ENCODE assay signal across 20 cellular contexts in genomic region chr9:93661591-93661990, GRCh38.
DNase-seq lines count a peak whose midpoint lies in the region; ATAC-seq, FAIRE-seq and TF ChIP-seq lines count a peak whose summit lies in the region.
"Had no signal": no experiment of that assay in that cellular context is flagged by ENCODE, and none has a peak within 500 bp of the region (broad histone marks: within the 10 kb centered on the region; RNA-seq: fewer than 3 reads in every experiment).

No MANE protein-coding gene starts in this region.

- H3K27me3 ChIP-seq in IMR-90 (ENCODE audit: control insufficient read depth, insufficient read depth, low read length), result no peaks in the 10 kb centered on the region
- no peaks in the 10 kb centered on the region for H3K27me3 ChIP-seq in H1 (replicated peaks in 1 of 4; ENCODE audit: control insufficient read depth in 3 of 4, extremely low read depth in 1 of 4, insufficient read depth in 3 of 4, low read length in 3 of 4)
- H3K27me3 ChIP-seq: BLaER1 treated with 17β-estradiol and CSF1 and Interleukin-3, amounts not matched to agents 10 nM and 100 nM had no signal

- H3K9ac ChIP-seq in IMR-90 (ENCODE audit: low read depth, low read length) (no peak overlapping the region), H1 (replicated peaks in 1 of 4; ENCODE audit: extremely low read depth in 1 of 4, low read depth in 3 of 4, low read length in 3 of 4) (no peak overlapping the region)
- H3K9ac ChIP-seq: BLaER1 treated with 17β-estradiol and CSF1 and Interleukin-3, amounts not matched to agents 10 nM and 100 nM had no signal

- H3K4me1 ChIP-seq in HEK293 (ENCODE audit: control insufficient read depth, insufficient read depth, low read length) (no peaks in the 10 kb centered on the region), IMR-90 (ENCODE audit: control insufficient read depth, insufficient read depth, low read length) (no peaks in the 10 kb centered on the region), H1 (replicated peaks in 1 of 4; ENCODE audit: control insufficient read depth in 3 of 4, insufficient read depth in 4 of 4, low read length in 3 of 4) (no peaks in the 10 kb centered on the region; a peak in 1 of 7 replicates)
- H3K4me1 ChIP-seq: A549, Caco-2 had no signal

- no peak for ATAC-seq in IMR-90 (ENCODE audit: low read depth)
- no peak for ATAC-seq in GM19463 (IDR thresholded peaks at IDR 0.05; ENCODE audit: unreplicated experiment)
- no peak for ATAC-seq in GM21515 (IDR thresholded peaks at IDR 0.05; ENCODE audit: unreplicated experiment)
- ATAC-seq: A549; CD8-positive, alpha-beta T cell had no signal

- H4K8ac ChIP-seq in IMR-90 (ENCODE audit: low read depth in 2 of 2, low read length in 2 of 2), result no peak overlapping the region
- H4K8ac ChIP-seq in H1 (ENCODE audit: extremely low read depth, insufficient read depth, low read length), result no peak overlapping the region

- dilution Hi-C loops in IMR-90 (cut with HindIII; ENCODE audit: low sequenced_read_pairs, unreplicated experiment), result no loop called here

- intact Hi-C loops in IMR-90 (cut with micrococcal nuclease), result no loop called here

- H3K4me2 ChIP-seq in IMR-90 (ENCODE audit: low read depth, low read length) (no peak overlapping the region), H1 (ENCODE audit: insufficient read depth in 1 of 2, low read depth in 2 of 2, low read length in 2 of 2) (no peak overlapping the region)
- H3K4me2 ChIP-seq: A549; BLaER1 treated with 17β-estradiol and CSF1 and Interleukin-3, amounts not matched to agents 10 nM and 100 nM had no signal

- H4K20me1 ChIP-seq in IMR-90 (ENCODE audit: insufficient read depth, low read length), result no peaks in the 10 kb centered on the region; the same call in 1 of the 2 replicates
- H4K20me1 ChIP-seq in H1 (replicated peaks in 1 of 2; ENCODE audit: control insufficient read depth in 1 of 2, insufficient read depth in 2 of 2, low read length in 2 of 2), result peaks cover 0 to 13% of the 10 kb centered on the region in 2 experiments

- TF ChIP-seq POLR2A in IMR-90 (IDR thresholded peaks at IDR 0.05; ENCODE audit: low read depth, low read length) (no peak), H1 (IDR thresholded peaks at IDR 0.05; ENCODE audit: control extremely low read depth in 1 of 2, low read depth in 2 of 2, low read length in 2 of 2) (no peak)

- no peak overlapping the region for H2AFZ ChIP-seq in IMR-90 (replicated peaks; ENCODE audit: low read length, poor library complexity)
- no peak overlapping the region for H2AFZ ChIP-seq in H1 (ENCODE audit: low read length)

- H3K23me2 ChIP-seq in H1 (ENCODE audit: low read depth, low read length), result peaks cover 13% of the 10 kb centered on the region; the same call in 1 of the 2 replicates

- H3K27ac ChIP-seq in HEK293 (ENCODE audit: extremely low read depth, low read depth, low read length), result no peak overlapping the region
- H3K27ac ChIP-seq in IMR-90 (ENCODE audit: insufficient read depth, low read length), result no peak overlapping the region
- H3K27ac ChIP-seq in H1 (ENCODE audit: low read depth, low read length), result no peak overlapping the region
- H3K27ac ChIP-seq: 22Rv1; A549; BLaER1 treated with 17β-estradiol and CSF1 and Interleukin-3, amounts not matched to agents 10 nM and 100 nM; C4-2B had no signal

- H2BK20ac ChIP-seq in IMR-90 (ENCODE audit: low read depth, low read length) (no peak overlapping the region), H1 (ENCODE audit: low read length) (no peak overlapping the region)

- H3K4me3 ChIP-seq in HEK293 (ENCODE audit: low read depth, low read length) (no peak overlapping the region), IMR-90 (ENCODE audit: insufficient read depth, low read depth, low read length) (no peak overlapping the region), H1 (ENCODE audit: extremely low read depth in 1 of 4, insufficient read depth in 2 of 4, low read depth in 3 of 4, low read length in 4 of 4) (no peak overlapping the region)
- H3K4me3 ChIP-seq: A549; BLaER1 treated with 17β-estradiol and CSF1 and Interleukin-3, amounts not matched to agents 10 nM and 100 nM had no signal

- H2BK5ac ChIP-seq in IMR-90 (ENCODE audit: low read depth, low read length, poor library complexity, severe bottlenecking) (peak overlapping the region; percentile 15), H1 (ENCODE audit: low read depth, low read length) (no peak overlapping the region)

- POLR2A ChIA-PET in HEK293 (lab: Yijun Ruan, JAX) (no interaction called here), IMR-90 (lab: Charles Lee; ENCODE audit: unreplicated experiment) (no interaction called here), H1 (lab: Charles Lee; ENCODE audit: partially characterized antibody) (no interaction called here)

- H3K36me3 ChIP-seq in HEK293 (ENCODE audit: control insufficient read depth in 2 of 2, insufficient read depth in 1 of 2, low read length in 2 of 2), result peaks cover 0 to 61% of the 10 kb centered on the region in 2 experiments; a peak in 2 of 3 replicates
- peaks cover 51% of the 10 kb centered on the region for H3K36me3 ChIP-seq in IMR-90 (ENCODE audit: control insufficient read depth, insufficient read depth, low read length)
- H3K36me3 ChIP-seq in H1 (ENCODE audit: control insufficient read depth in 2 of 4, insufficient read depth in 4 of 4, low read length in 3 of 4), result peaks cover 0 to 4% (median 0%) of the 10 kb centered on the region in 4 experiments; a peak in 2 of 8 replicates

- H3K14ac ChIP-seq in IMR-90 (replicated peaks; ENCODE audit: low read depth, low read length), result no peak overlapping the region
- H3K14ac ChIP-seq in H1 (ENCODE audit: insufficient read length), result no peak overlapping the region

- no peak for TF ChIP-seq CTCF in HEK293 (tag by site-specific recombination; IDR thresholded peaks at IDR 0.05)
- TF ChIP-seq CTCF in IMR-90 (conservative IDR thresholded peaks at IDR 0.05; ENCODE audit: low read depth, low read length), result no peak
- no peak for TF ChIP-seq CTCF in H1 (IDR thresholded peaks at IDR 0.05; ENCODE audit: control extremely low read depth in 1 of 3, insufficient read depth in 1 of 3, low read depth in 1 of 3, low read length in 3 of 3)

- no TSS peak for BruUV-seq in IMR-90 (replicated peaks; lab: Mats Ljungman, UMichigan)

- H2BK12ac ChIP-seq in H1 (ENCODE audit: low read depth, low read length), result no peak overlapping the region

- H3K9me3 ChIP-seq in HEK293 (ENCODE audit: control insufficient read depth, insufficient read depth, low read depth, low read length) (no peaks in the 10 kb centered on the region), IMR-90 (ENCODE audit: control insufficient read depth, insufficient read depth, low read length) (no peaks in the 10 kb centered on the region), H1 (ENCODE audit: insufficient read depth in 2 of 2, low read depth in 1 of 2, low read length in 1 of 2) (no peaks in the 10 kb centered on the region)
- H3K9me3 ChIP-seq: A549, Caco-2 had no signal

- H3K4ac ChIP-seq in IMR-90 (ENCODE audit: low read depth, low read length), result no peak overlapping the region
- no peak overlapping the region for H3K4ac ChIP-seq in H1 (replicated peaks; ENCODE audit: insufficient read length, low read depth, low read length)

- H2AK5ac ChIP-seq in IMR-90 (ENCODE audit: low read depth, low read length) (no peak overlapping the region), H1 (ENCODE audit: low read depth, low read length) (no peak overlapping the region)

- H3K79me1 ChIP-seq in IMR-90 (ENCODE audit: low read depth in 1 of 2, low read length in 2 of 2) (no peaks in the 10 kb centered on the region; a peak in 1 of 4 replicates), H1 (ENCODE audit: low read depth, low read length) (no peaks in the 10 kb centered on the region)

- H4K91ac ChIP-seq in IMR-90 (ENCODE audit: insufficient read depth, low read depth, low read length) (no peak overlapping the region), H1 (replicated peaks; ENCODE audit: insufficient read length, low read length) (no peak overlapping the region)

- no peak overlapping the region for H3K56ac ChIP-seq in IMR-90 (ENCODE audit: extremely low read depth, insufficient read depth, low read length)
- peak overlapping the region; percentile 53 for H3K56ac ChIP-seq in H1 (replicated peaks; ENCODE audit: insufficient read length, low read depth, low read length)

- H4K5ac ChIP-seq in IMR-90 (ENCODE audit: low read depth, low read length) (no peak overlapping the region), H1 (ENCODE audit: insufficient read length, low read depth, low read length) (no peak overlapping the region)

- WGBS in IMR-90 (ENCODE audit: extremely low coverage in 2 of 2, insufficient read length in 1 of 2), 2 experiments, result 100% methylated on average over 1 of the region's 1 CpG
- 96 to 100% methylated on average over 1 of the region's 1 CpG for WGBS in H1 (ENCODE audit: extremely low coverage in 1 of 2, insufficient coverage in 1 of 2, insufficient read length in 1 of 2, insufficient replicate concordance in 2 of 2, low coverage in 1 of 2, low lambda C conversion rate in 2 of 2, missing lambda C conversion rate in 1 of 2), 2 experiments

- H2BK120ac ChIP-seq in IMR-90 (ENCODE audit: low read depth, low read length), result no peak overlapping the region
- H2BK120ac ChIP-seq in H1 (replicated peaks; ENCODE audit: low read depth, low read length), result no peak overlapping the region

- in situ Hi-C loops in IMR-90 (cut with MboI; ENCODE audit: low sequenced_read_pairs), result no loop called here

- TF ChIP-seq RAD21 in IMR-90 (IDR thresholded peaks at IDR 0.05; ENCODE audit: low read length) (no peak), H1 (IDR thresholded peaks at IDR 0.05 in 1 of 2, conservative IDR thresholded peaks at IDR 0.05 in 1 of 2; ENCODE audit: low read depth in 2 of 2, low read length in 2 of 2) (no peak)

- no peak overlapping the region for H3K18ac ChIP-seq in IMR-90 (ENCODE audit: low read depth, low read length)
- H3K18ac ChIP-seq in H1 (ENCODE audit: extremely low read depth, low read length), result no peak overlapping the region

- no peak overlapping the region for H2BK15ac ChIP-seq in IMR-90 (ENCODE audit: low read depth, low read length)
- no peak overlapping the region for H2BK15ac ChIP-seq in H1 (ENCODE audit: low read length)

- no peak overlapping the region for H2AK9ac ChIP-seq in IMR-90 (replicated peaks; ENCODE audit: low read depth, low read length, poor library complexity)

- CTCF ChIA-PET in HEK293 (lab: Yijun Ruan, JAX) (no interaction called here), IMR-90 (lab: Yijun Ruan, JAX) (no interaction called here), H1 (lab: Charles Lee; ENCODE audit: partially characterized antibody) (no interaction called here)

- no peak for TF ChIP-seq EP300 in H1 (IDR thresholded peaks at IDR 0.05; ENCODE audit: borderline replicate concordance in 1 of 2, low read depth in 2 of 2, low read length in 2 of 2)

- H3K79me2 ChIP-seq in H1 (ENCODE audit: control insufficient read depth in 1 of 2, insufficient read depth in 2 of 2, low read length in 2 of 2), result no peaks in the 10 kb centered on the region

- H3K9me1 ChIP-seq in IMR-90 (ENCODE audit: insufficient read depth, low read length), result peaks cover 4% of the 10 kb centered on the region; the same call in 1 of the 2 replicates

- DNase-seq in IMR-90 (no peak), H1 (ENCODE audit: low read depth in 1 of 2, low spot score in 2 of 2) (no peak), HT-29 (ENCODE audit: low spot score) (no peak)
- DNase-seq: AML-193; Caco-2; Calu3; CD8-positive, alpha-beta T cell; DMS79 treated with DMSO at 0.1 percent for 48 hours; GF-D8 had no signal

- FAIRE-seq in H1 (lab: Jason Lieb, UNC), result no peak
- FAIRE-seq: A549, D721Med, G401.6, GM12891, GM19239 had no signal

- H3K23ac ChIP-seq in IMR-90 (ENCODE audit: low read depth, low read length), result no peak overlapping the region
- no peak overlapping the region for H3K23ac ChIP-seq in H1 (ENCODE audit: insufficient read length)
